14 cellular contexts compared by ENCODE assay signal in the genomic region with DNA sequence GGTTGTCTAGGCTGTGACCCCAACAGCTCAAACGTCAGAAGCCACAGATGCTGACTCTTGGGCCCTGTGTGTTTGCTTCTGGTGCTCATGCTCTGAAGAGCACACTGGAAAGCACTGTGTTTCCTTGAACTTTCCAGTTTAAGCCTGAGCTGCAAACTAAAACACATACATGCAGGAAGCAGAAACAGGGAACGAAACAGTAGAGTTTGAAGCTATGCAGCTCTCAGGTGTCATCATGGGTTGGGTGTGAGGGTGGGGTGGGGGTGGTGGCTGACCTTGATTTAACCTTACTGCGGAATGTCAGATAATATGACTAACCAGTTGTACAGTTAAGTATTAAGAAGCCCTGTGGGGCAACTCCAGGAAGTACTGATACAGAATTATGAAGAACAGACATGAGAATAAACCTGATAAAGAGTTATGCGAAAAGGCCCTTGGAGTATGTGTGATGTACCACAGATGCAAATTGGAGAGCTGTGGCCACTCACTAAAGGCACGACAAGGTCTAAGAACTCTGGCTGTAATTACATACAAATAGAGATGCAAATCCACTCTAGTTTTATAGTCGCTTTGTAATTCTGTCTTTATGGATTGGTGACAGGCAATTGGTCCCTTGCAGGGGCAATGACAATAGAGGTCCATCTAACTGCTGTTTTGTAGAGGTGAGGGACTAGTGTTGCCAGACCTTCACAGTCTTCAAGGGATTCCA.
DNase-seq lines count a peak whose midpoint lies in the region; ATAC-seq and TF ChIP-seq lines count a peak whose summit lies in the region.
"Had no signal": no experiment of that assay in that cellular context is flagged by ENCODE, and none has a peak within 500 bp of the region (broad histone marks: within the 10 kb centered on the region; RNA-seq: fewer than 3 reads in every experiment).

No MANE protein-coding gene starts in this region.

- H2AFZ ChIP-seq in osteoblast (ENCODE audit: low read length) = peak overlapping the region; percentile 54

- H3K36me3 Mint-ChIP-seq in activated CD8-positive, alpha-beta T cell treated with anti-CD3 and anti-CD28 coated beads for 36 hours (ENCODE audit: low read depth) = no peaks in the 10 kb centered on the region
- no peaks in the 10 kb centered on the region for H3K36me3 Mint-ChIP-seq in CD4-positive, alpha-beta T cell (ENCODE audit: low read depth)

- no peak overlapping the region for H3K4me3 ChIP-seq in osteoblast (ENCODE audit: insufficient read depth, low read length)
- H3K4me3 ChIP-seq: gastroesophageal sphincter, lung had no signal

- peaks cover 2% of the 10 kb centered on the region for H3K27me3 Mint-ChIP-seq in activated CD8-positive, alpha-beta T cell treated with anti-CD3 and anti-CD28 coated beads for 36 hours
- peaks cover 2% of the 10 kb centered on the region for H3K27me3 Mint-ChIP-seq in CD4-positive, alpha-beta T cell

- no peaks in the 10 kb centered on the region for H3K36me3 ChIP-seq in osteoblast (ENCODE audit: insufficient read depth, low read length)
- H3K36me3 ChIP-seq: gastroesophageal sphincter, WERI-Rb-1 had no signal

- CTCF ChIA-PET in activated CD8-positive, alpha-beta T cell treated with anti-CD3 and anti-CD28 coated beads for 36 hours (lab: Charles Lee) = interaction anchor here (0.8 kb wide), 1 partner anchor 13 kb away, joined by 3 read pairs; no protein-coding TSS in a partner anchor
- CTCF ChIA-PET in CD4-positive, alpha-beta T cell (lab: Charles Lee) = no interaction called here

- no peaks in the 10 kb centered on the region for H3K4me1 ChIP-seq in osteoblast (ENCODE audit: insufficient read depth, low read length)
- H3K4me1 ChIP-seq: gastroesophageal sphincter had no signal

- H3K4me1 Mint-ChIP-seq in activated CD8-positive, alpha-beta T cell treated with anti-CD3 and anti-CD28 coated beads for 36 hours (ENCODE audit: low read depth) = no peaks in the 10 kb centered on the region
- H3K4me1 Mint-ChIP-seq in CD4-positive, alpha-beta T cell (ENCODE audit: low read depth) = no peaks in the 10 kb centered on the region

- H3K4me2 ChIP-seq in osteoblast (ENCODE audit: insufficient read depth, low read length) = peak overlapping the region; percentile 53

- intact Hi-C loops in activated CD8-positive, alpha-beta T cell treated with anti-CD3 and anti-CD28 coated beads for 36 hours (cut with micrococcal nuclease) = no loop called here
- intact Hi-C loops in CD4-positive, alpha-beta T cell (cut with DNase I, micrococcal nuclease) = no loop called here

- H3K9me3 Mint-ChIP-seq in activated CD8-positive, alpha-beta T cell treated with anti-CD3 and anti-CD28 coated beads for 36 hours = no peaks in the 10 kb centered on the region
- no peaks in the 10 kb centered on the region for H3K9me3 Mint-ChIP-seq in CD4-positive, alpha-beta T cell

- no peaks in the 10 kb centered on the region for H3K9me3 ChIP-seq in osteoblast (ENCODE audit: low read depth, low read length)
- H3K9me3 ChIP-seq in CD4-positive, alpha-beta T cell (ENCODE audit: control insufficient read depth, low read length) = no peaks in the 10 kb centered on the region
- H3K9me3 ChIP-seq: gastroesophageal sphincter had no signal

- no peaks in the 10 kb centered on the region for H3K27me3 ChIP-seq in osteoblast (ENCODE audit: insufficient read depth, low read length)
- H3K27me3 ChIP-seq in CD4-positive, alpha-beta T cell (ENCODE audit: control insufficient read depth, insufficient read depth, low read length) = no peaks in the 10 kb centered on the region
- H3K27me3 ChIP-seq: gastroesophageal sphincter had no signal

- ATAC-seq in activated CD8-positive, alpha-beta T cell treated with anti-CD3 and anti-CD28 coated beads for 36 hours = no peak
- no peak for ATAC-seq in GM21737 (IDR thresholded peaks at IDR 0.05; ENCODE audit: unreplicated experiment)
- no peak for ATAC-seq in CD4-positive, alpha-beta T cell (ENCODE audit: poor library complexity)
- ATAC-seq: gastroesophageal sphincter had no signal

- H3K27ac Mint-ChIP-seq in activated CD8-positive, alpha-beta T cell treated with anti-CD3 and anti-CD28 coated beads for 36 hours = no peak overlapping the region
- no peak overlapping the region for H3K27ac Mint-ChIP-seq in CD4-positive, alpha-beta T cell

- POLR2A ChIA-PET in activated CD8-positive, alpha-beta T cell treated with anti-CD3 and anti-CD28 coated beads for 36 hours (lab: Charles Lee) = no interaction called here
- POLR2A ChIA-PET in CD4-positive, alpha-beta T cell (lab: Charles Lee) = no interaction called here

- H4K20me1 ChIP-seq in osteoblast (ENCODE audit: insufficient read depth, low read length) = no peaks in the 10 kb centered on the region

- H3K27ac ChIP-seq in epithelial cell of prostate (no peak overlapping the region), osteoblast (ENCODE audit: low read depth, low read length) (no peak overlapping the region)
- H3K27ac ChIP-seq in CD4-positive, alpha-beta T cell (ENCODE audit: low read depth, low read length) = no peak overlapping the region
- H3K27ac ChIP-seq: gastroesophageal sphincter, WERI-Rb-1 had no signal

- H3K4me3 Mint-ChIP-seq in activated CD8-positive, alpha-beta T cell treated with anti-CD3 and anti-CD28 coated beads for 36 hours = no peak overlapping the region
- no peak overlapping the region for H3K4me3 Mint-ChIP-seq in CD4-positive, alpha-beta T cell

- TF ChIP-seq CTCF in osteoblast (IDR thresholded peaks at IDR 0.05; ENCODE audit: extremely low read depth, low read depth, low read length) = no peak
- TF ChIP-seq CTCF in activated CD8-positive, alpha-beta T cell treated with anti-CD3 and anti-CD28 coated beads for 36 hours (IDR thresholded peaks at IDR 0.05) = no peak
- TF ChIP-seq CTCF in CD4-positive, alpha-beta T cell (IDR thresholded peaks at IDR 0.05) = no peak

- no peaks in the 10 kb centered on the region for H3K79me2 ChIP-seq in osteoblast (ENCODE audit: insufficient read depth, low read length)

- DNase-seq in GM03348 (ENCODE audit: low spot score) = peak; percentile 6
- DNase-seq in NCI-H226 = peak; percentile 69
- DNase-seq in epithelial cell of prostate (ENCODE audit: low read depth, low spot score) = peak; percentile 5
- no peak for DNase-seq in osteoblast (ENCODE audit: insufficient read length, low spot score, missing footprints)
- no peak for DNase-seq in activated CD8-positive, alpha-beta T cell treated with anti-CD3 and anti-CD28 coated beads for 36 hours
- DNase-seq in activated CD8-positive, alpha-beta memory T cell treated with anti-CD3 and anti-CD28 coated beads for 24 hours = no peak
- DNase-seq in CD4-positive, alpha-beta T cell = no peak
- DNase-seq: activated T-cell treated with anti-CD3 and anti-CD28 coated beads, Interleukin-2, amount 50 U/mL, for 1 hour; central memory CD4-positive, alpha-beta T cell; NCI-H187; WERI-Rb-1 had no signal

Comparison
In these comparisons a context has a peak if more than half of its experiments do, and no peak if none do; other contexts are left out.
1. DNase-seq: peak in GM03348 (single experiment), NCI-H226 (single experiment) and epithelial cell of prostate (single experiment); none in osteoblast (single experiment), activated CD8-positive, alpha-beta T cell treated with anti-CD3 and anti-CD28 coated beads for 36 hours (single experiment), activated CD8-positive, alpha-beta memory T cell treated with anti-CD3 and anti-CD28 coated beads for 24 hours (single experiment) and CD4-positive, alpha-beta T cell (0 of 10).